Comparison of ENCODE assay signal across 8 cellular contexts in genomic region chr16:29995911-29996772, GRCh38. TPM values are rescaled to one million over a fixed set of nuclear protein-coding genes. Genes with fewer than 3 reads are reported as not detected.
A peak's percentile ranks its signal among the peaks of the same experiment; 100 is the strongest.
DNase-seq lines count a peak whose midpoint lies in the region; ATAC-seq and TF ChIP-seq lines count a peak whose summit lies in the region.

INO80E (plus strand) TSS chr16:29996241; CDS start chr16:29996311, 70 bp downstream.

- in situ Hi-C loops in GM13976 (cut with MboI; ENCODE audit: low sequenced_read_pairs, unreplicated experiment): no loop called here

- H3K9me3 Mint-ChIP-seq in T-helper 1 cell treated with Interleukin-12 subunit alpha and Interleukin-12 subunit beta and Interleukin-4 antibody, amounts not matched to agents 30 μg/mL and 1 μg/mL, for 36 hours: no peaks in the 10 kb centered on the region
- no peaks in the 10 kb centered on the region for H3K9me3 Mint-ChIP-seq in progenitor cell of endocrine pancreas (ENCODE audit: low read depth)

- H3K36me3 ChIP-seq in urinary bladder (ENCODE audit: insufficient read depth): no peaks in the 10 kb centered on the region

- peaks cover 29% of the 10 kb centered on the region for H3K4me1 Mint-ChIP-seq in T-helper 1 cell treated with Interleukin-12 subunit alpha and Interleukin-12 subunit beta and Interleukin-4 antibody, amounts not matched to agents 30 μg/mL and 1 μg/mL, for 36 hours (ENCODE audit: low read depth)
- H3K4me1 Mint-ChIP-seq in progenitor cell of endocrine pancreas (ENCODE audit: low read depth): peaks cover 16% of the 10 kb centered on the region

- H3K4me1 ChIP-seq in urinary bladder (ENCODE audit: insufficient read depth): no peaks in the 10 kb centered on the region

- under 1% methylated on average over 66 of the region's 66 CpGs for WGBS in urinary bladder

- TF ChIP-seq CTCF in GM13976 (IDR thresholded peaks at IDR 0.05; ENCODE audit: borderline replicate concordance, control extremely low read depth, extremely low read depth, insufficient read depth, missing control alignments): no peak
- TF ChIP-seq CTCF in progenitor cell of endocrine pancreas (IDR thresholded peaks at IDR 0.05; ENCODE audit: unreplicated experiment): no peak

- DNase-seq in GM13976 (ENCODE audit: low spot score) (peak; percentile 100), NCI-H146 (lab: John Stamatoyannopoulos, UW) (peak; percentile 98), amniotic stem cell (lab: John Stamatoyannopoulos, UW) (peak; percentile 94), left cardiac atrium (peak; percentile 99), progenitor cell of endocrine pancreas (ENCODE audit: low spot score, unreplicated experiment) (peak; percentile 98)

- H3K4me3 ChIP-seq in urinary bladder (ENCODE audit: low read depth, low read length): peak within 1 kb of the TSS; percentile 65

- H3K27me3 Mint-ChIP-seq in T-helper 1 cell treated with Interleukin-12 subunit alpha and Interleukin-12 subunit beta and Interleukin-4 antibody, amounts not matched to agents 30 μg/mL and 1 μg/mL, for 36 hours (ENCODE audit: low read depth): no peaks in the 10 kb centered on the region
- no peaks in the 10 kb centered on the region for H3K27me3 Mint-ChIP-seq in progenitor cell of endocrine pancreas

- peak within 1 kb of the TSS; percentile 98 for H3K27ac Mint-ChIP-seq in T-helper 1 cell treated with Interleukin-12 subunit alpha and Interleukin-12 subunit beta and Interleukin-4 antibody, amounts not matched to agents 30 μg/mL and 1 μg/mL, for 36 hours
- peak within 1 kb of the TSS; percentile 98 for H3K27ac Mint-ChIP-seq in progenitor cell of endocrine pancreas

- H3K27ac ChIP-seq in urinary bladder (ENCODE audit: low read depth): peak within 1 kb of the TSS; percentile 87

- ATAC-seq in HG02852 (IDR thresholded peaks at IDR 0.05; ENCODE audit: unreplicated experiment) (peak; percentile 92), left cardiac atrium (peak; percentile 98 to 99)

- peak within 1 kb of the TSS; percentile 99 for H3K4me3 Mint-ChIP-seq in T-helper 1 cell treated with Interleukin-12 subunit alpha and Interleukin-12 subunit beta and Interleukin-4 antibody, amounts not matched to agents 30 μg/mL and 1 μg/mL, for 36 hours
- H3K4me3 Mint-ChIP-seq in progenitor cell of endocrine pancreas (ENCODE audit: low read depth): peak within 1 kb of the TSS; percentile 98

- peaks cover 30% of the 10 kb centered on the region for H3K36me3 Mint-ChIP-seq in T-helper 1 cell treated with Interleukin-12 subunit alpha and Interleukin-12 subunit beta and Interleukin-4 antibody, amounts not matched to agents 30 μg/mL and 1 μg/mL, for 36 hours (ENCODE audit: low read depth)
- H3K36me3 Mint-ChIP-seq in progenitor cell of endocrine pancreas (ENCODE audit: insufficient read depth): peaks cover 2% of the 10 kb centered on the region

- intact Hi-C loops in left cardiac atrium (cut with DNase I): loop anchor here (2.0 to 10.0 kb wide), 2 partner anchors 33 to 71 kb away; partner anchors contain the start of genes KCTD13 (in 1 of the 2) and TMEM219 (in 1 of the 2)

RNA-seq across cellular contexts. Expression of gene INO80E, which starts in this region (rescaled TPM):
- total RNA-seq in left cardiac atrium (10 to 100 TPM; 33.6 to 35.9 TPM), progenitor cell of endocrine pancreas (72.7 and 74.2 TPM in 2 replicates), urinary bladder (22.3 TPM)
- polyA plus RNA-seq in urinary bladder: 82.3 TPM

Comparison
In these comparisons a context has a peak if more than half of its experiments do, and no peak if none do; other contexts are left out.
1. Peak in every context shown above with its lines: DNase-seq, ATAC-seq, H3K4me3 ChIP-seq and H3K27ac ChIP-seq.